ENCODE assay signal across 8 cellular contexts in the genomic region with DNA sequence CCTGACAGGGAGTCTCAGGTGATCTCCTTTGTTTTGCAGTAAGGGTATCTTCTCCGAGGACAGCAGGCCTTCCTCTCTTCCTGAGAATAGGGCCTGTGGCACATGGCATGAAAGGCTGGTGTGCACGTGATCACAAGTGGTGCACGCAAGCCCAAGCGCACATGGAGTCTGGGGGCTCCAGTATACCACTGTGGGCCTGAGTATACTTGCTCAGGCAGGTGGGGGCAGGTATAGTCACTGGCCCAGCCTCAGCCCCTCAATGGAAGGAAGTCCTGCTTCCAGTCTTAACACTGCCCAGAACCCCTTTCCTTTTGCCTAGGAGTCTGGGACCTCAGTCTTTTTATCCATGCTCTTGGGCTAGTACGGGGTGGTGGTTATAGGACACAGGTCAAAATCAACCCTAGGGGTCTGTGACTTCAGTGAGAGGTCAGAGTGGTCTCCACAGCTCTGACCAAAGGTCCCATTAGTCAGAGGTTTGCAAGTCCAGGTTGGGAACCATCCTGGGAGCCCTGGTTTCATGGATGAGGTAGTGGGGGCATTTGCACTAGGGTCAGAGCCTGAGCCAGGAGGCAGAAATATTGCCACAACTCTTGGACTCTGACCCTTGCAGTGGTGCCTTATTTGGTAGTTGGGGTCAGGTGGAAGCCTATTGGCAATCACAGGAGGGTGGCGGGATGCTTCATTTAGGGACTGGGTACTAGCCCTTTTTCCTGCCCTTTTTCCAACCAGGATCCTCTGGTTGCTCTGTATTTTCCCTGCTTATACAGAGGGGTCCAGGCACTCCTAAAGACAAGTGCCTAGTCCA. TPM values are rescaled to one million over a fixed set of nuclear protein-coding genes. Genes with fewer than 3 reads are reported as not detected.
DNase-seq lines count a peak whose midpoint lies in the region; ATAC-seq and TF ChIP-seq lines count a peak whose summit lies in the region.

No MANE protein-coding gene starts in this region.

- peaks cover 43% of the 10 kb centered on the region for H3K4me1 Mint-ChIP-seq in dendritic cell treated with granulocyte-macrophage colony-stimulating factor and Interleukin-4, amounts not matched to agents 40 ng/mL and 50 ng/mL, for 4 days (ENCODE audit: low read depth)
- H3K4me1 Mint-ChIP-seq in natural killer cell: peaks cover 28 to 37% of the 10 kb centered on the region in 2 donors

- H3K4me3 Mint-ChIP-seq in dendritic cell treated with granulocyte-macrophage colony-stimulating factor and Interleukin-4, amounts not matched to agents 40 ng/mL and 50 ng/mL, for 4 days: peak overlapping the region; percentile 74
- H3K4me3 Mint-ChIP-seq in natural killer cell: peak overlapping the region; percentile 86

- H3K4me1 ChIP-seq in BE2C: peaks cover 4% of the 10 kb centered on the region; the same call in 1 of the 2 replicates

- peaks cover 7% of the 10 kb centered on the region for H3K27me3 Mint-ChIP-seq in dendritic cell treated with granulocyte-macrophage colony-stimulating factor and Interleukin-4, amounts not matched to agents 40 ng/mL and 50 ng/mL, for 4 days
- H3K27me3 Mint-ChIP-seq in natural killer cell (ENCODE audit: low read depth in 2 of 2): no peaks in the 10 kb centered on the region

- no peak for TF ChIP-seq CTCF in BE2C (IDR thresholded peaks at IDR 0.05; ENCODE audit: low read depth, low read length)
- TF ChIP-seq CTCF in LNCaP clone FGC (IDR thresholded peaks at IDR 0.05; ENCODE audit: control insufficient read depth, extremely low read depth, insufficient read depth): no peak
- TF ChIP-seq CTCF in natural killer cell (IDR thresholded peaks at IDR 0.05): no peak

- H3K4me3 ChIP-seq in BE2C (ENCODE audit: low read depth, low read length) (peak overlapping the region; percentile 38), LNCaP clone FGC (ENCODE audit: low read depth, low read length) (peak overlapping the region; percentile 99)

- H3K27ac Mint-ChIP-seq in dendritic cell treated with granulocyte-macrophage colony-stimulating factor and Interleukin-4, amounts not matched to agents 40 ng/mL and 50 ng/mL, for 4 days: peak overlapping the region; percentile 95
- H3K27ac Mint-ChIP-seq in natural killer cell: peak overlapping the region; percentile 87 to 93

- no peaks in the 10 kb centered on the region for H3K9me3 Mint-ChIP-seq in dendritic cell treated with granulocyte-macrophage colony-stimulating factor and Interleukin-4, amounts not matched to agents 40 ng/mL and 50 ng/mL, for 4 days
- H3K9me3 Mint-ChIP-seq in natural killer cell: no peaks in the 10 kb centered on the region

- no peaks in the 10 kb centered on the region for H3K27me3 ChIP-seq in BE2C

- intact Hi-C loops in dendritic cell treated with granulocyte-macrophage colony-stimulating factor and Interleukin-4, amounts not matched to agents 40 ng/mL and 50 ng/mL, for 4 days (cut with micrococcal nuclease): no loop called here
- intact Hi-C loops in natural killer cell (cut with micrococcal nuclease): loop anchor here (5.0 kb wide), 1 partner anchor 75 kb away; a partner anchor contains a TSS

- no peak for DNase-seq in BE2C
- DNase-seq in LNCaP clone FGC (ENCODE audit: low read depth): no peak
- no peak for DNase-seq in natural killer cell
- no peak for DNase-seq in NCI-H1417 (lab: John Stamatoyannopoulos, UW)
- DNase-seq in NOMO-1 treated with DMSO at 0.1 percent for 48 hours (lab: John Stamatoyannopoulos, UW; ENCODE audit: unreplicated experiment): no peak
- DNase-seq in kidney glomerular epithelial cell (lab: John Stamatoyannopoulos, UW): no peak

- no peaks in the 10 kb centered on the region for H3K9me3 ChIP-seq in BE2C

- H3K36me3 ChIP-seq in BE2C: peaks cover 3% of the 10 kb centered on the region; the same call in 1 of the 2 replicates

- ATAC-seq in natural killer cell: no peak
- no peak for ATAC-seq in HG03135 (IDR thresholded peaks at IDR 0.05; ENCODE audit: unreplicated experiment)

- H3K36me3 Mint-ChIP-seq in dendritic cell treated with granulocyte-macrophage colony-stimulating factor and Interleukin-4, amounts not matched to agents 40 ng/mL and 50 ng/mL, for 4 days (ENCODE audit: low read depth): peaks cover 38% of the 10 kb centered on the region
- no peaks in the 10 kb centered on the region for H3K36me3 Mint-ChIP-seq in natural killer cell

RNA-seq across cellular contexts. Expression of a gene that starts 0.8 kb away (rescaled TPM):
- 12.9 TPM for polyA plus RNA-seq in BE2C (2012; ENCODE audit: insufficient read depth, insufficient read length, low read depth)
- 10 to 100 TPM; 13.8 to 20.6 (median 15.6) TPM for total RNA-seq in natural killer cell

RNA-seq across cellular contexts. Expression of a gene that starts 4.4 kb away (rescaled TPM):
- 292 TPM for polyA plus RNA-seq in BE2C (2012; ENCODE audit: insufficient read depth, insufficient read length, low read depth)
- total RNA-seq in natural killer cell: 1 to 10 TPM; 2.4 to 7.0 (median 3.5) TPM

RNA-seq across cellular contexts. Expression of a gene that starts 34.1 kb away (rescaled TPM):
- 104 TPM for polyA plus RNA-seq in BE2C (2012; ENCODE audit: insufficient read depth, insufficient read length, low read depth)
- 1 to 10 TPM in 2 of 3 donors, under 1 TPM in 1; 0.75 to 1.7 (median 1.2) TPM for total RNA-seq in natural killer cell

RNA-seq across cellular contexts. Expression of a gene that starts 46.3 kb away (rescaled TPM):
- polyA plus RNA-seq in BE2C (2012; ENCODE audit: insufficient read depth, insufficient read length, low read depth): 53.2 TPM
- 10 to 100 TPM; 68.6 to 71.5 (median 68.6) TPM for total RNA-seq in natural killer cell
